In genomic region chr2:121595012-121595891, GRCh38 we compare ENCODE assay signal across 9 cellular contexts. TPM values are rescaled to one million over a fixed set of nuclear protein-coding genes. Genes with fewer than 3 reads are reported as not detected.
DNase-seq lines count a peak whose midpoint lies in the region; ATAC-seq and TF ChIP-seq lines count a peak whose summit lies in the region.
"Had no signal": no experiment of that assay in that cellular context is flagged by ENCODE, and none has a peak within 500 bp of the region (broad histone marks: within the 10 kb centered on the region; RNA-seq: fewer than 3 reads in every experiment).

No MANE protein-coding gene starts in this region.

- no peaks in the 10 kb centered on the region for H3K27me3 ChIP-seq in OCI-LY3 (ENCODE audit: low read depth, low read length)

- H3K9me3 ChIP-seq in OCI-LY3 (ENCODE audit: insufficient read depth, low read length), result no peaks in the 10 kb centered on the region
- H3K9me3 ChIP-seq: Caco-2 had no signal

- no peak overlapping the region for H2AFZ ChIP-seq in OCI-LY3 (ENCODE audit: low read depth, low read length)

- peaks cover 2% of the 10 kb centered on the region for H3K36me3 ChIP-seq in OCI-LY3 (replicated peaks; ENCODE audit: low read depth, low read length)

- H3K4me3 Mint-ChIP-seq in type B pancreatic cell, result no peak overlapping the region

- TF ChIP-seq CTCF in OCI-LY3 (IDR thresholded peaks at IDR 0.05; ENCODE audit: low read depth, low read length) (no peak), type B pancreatic cell (conservative IDR thresholded peaks at IDR 0.05) (no peak)

- H3K27ac Mint-ChIP-seq in type B pancreatic cell, result peak overlapping the region; percentile 57

- H3K9me3 Mint-ChIP-seq in type B pancreatic cell, result no peaks in the 10 kb centered on the region

- ATAC-seq in left ventricle myocardium superior, result peak; percentile 21
- ATAC-seq in left cardiac atrium, result no peak
- no peak for ATAC-seq in activated CD4-positive, CD25-positive, alpha-beta regulatory T cell treated with anti-CD3 and anti-CD28 coated beads, Interleukin-2, amount 50 U/mL, for 24 hours
- no peak for ATAC-seq in GM21528 (IDR thresholded peaks at IDR 0.05; ENCODE audit: low FRiP score, unreplicated experiment)

- DNase-seq in left ventricle myocardium superior, result no peak
- no peak for DNase-seq in left cardiac atrium
- peak; percentile 41 for DNase-seq in kidney glomerular epithelial cell (lab: John Stamatoyannopoulos, UW)
- no peak for DNase-seq in type B pancreatic cell (ENCODE audit: extremely low spot score, unreplicated experiment)
- DNase-seq in anterior cingulate cortex (lab: John Stamatoyannopoulos, UW), result no peak

- H3K4me3 ChIP-seq in OCI-LY3 (ENCODE audit: low read length), result peak overlapping the region; percentile 71; the same call in 1 of the 2 replicates

- H3K4me2 ChIP-seq in OCI-LY3 (ENCODE audit: low read length), result peak overlapping the region; percentile 75

- peaks cover 11% of the 10 kb centered on the region for H3K36me3 Mint-ChIP-seq in type B pancreatic cell

- peak overlapping the region; percentile 56; the same call in 1 of the 2 replicates for H3K9ac ChIP-seq in OCI-LY3 (ENCODE audit: low read length)

- peaks cover 25% of the 10 kb centered on the region for H4K20me1 ChIP-seq in OCI-LY3 (ENCODE audit: insufficient read depth, low read length)

- no peaks in the 10 kb centered on the region for H3K27me3 Mint-ChIP-seq in type B pancreatic cell

- peaks cover 29% of the 10 kb centered on the region for H3K4me1 Mint-ChIP-seq in type B pancreatic cell (ENCODE audit: unreplicated experiment)

- H3K4me1 ChIP-seq in OCI-LY3 (ENCODE audit: low read length), result peaks cover 63% of the 10 kb centered on the region

- intact Hi-C loops in left ventricle myocardium superior (cut with micrococcal nuclease) (loop anchor here (10.0 kb wide), 1 partner anchor 50 kb away; the partner anchor contains the start of gene CLASP1), left cardiac atrium (cut with DNase I) (loop anchor here (5.0 to 10.0 kb wide), 3 partner anchors 52 to 60 kb away; partner anchors contain the start of genes CLASP1 (in 1 of the 2) and RNU4ATAC (in 1 of the 2))

- peak overlapping the region; percentile 88 for H3K27ac ChIP-seq in OCI-LY3 (ENCODE audit: low read length)

- H3K79me2 ChIP-seq in OCI-LY3 (ENCODE audit: low read length), result peaks cover 56% of the 10 kb centered on the region

RNA-seq across cellular contexts. Expression of gene CLASP1, which starts 54.0 kb away (rescaled TPM):
- total RNA-seq in left ventricle myocardium superior, result 66.5 TPM
- total RNA-seq in left cardiac atrium, result 10 to 100 TPM; 46.0 to 48.2 TPM
- 42.7 and 74.6 TPM in 2 replicates for total RNA-seq in type B pancreatic cell (ENCODE audit: low replicate concordance)
